Comparison of ENCODE assay signal across 1 cellular context in genomic region chr17:7043195-7043543, GRCh38.
TF ChIP-seq lines count a peak whose summit lies in the region.

No MANE protein-coding gene starts in this region.

TF ChIP-seq in SK-N-SH, 30 proteins besides CTCF, POLR2A, EP300 and RAD21 (continued from another document):
- no peak for TF ChIP-seq GATA2 (CRISPR knock-in tag; IDR thresholded peaks at IDR 0.05)
- no peak for TF ChIP-seq MAX (IDR thresholded peaks at IDR 0.05; ENCODE audit: low read depth)
- TF ChIP-seq USF1 (IDR thresholded peaks at IDR 0.05; ENCODE audit: borderline replicate concordance, low read depth): no peak
